In genomic region chr16:53756329-53756996, GRCh38 we compare ENCODE assay signal across 11 cellular contexts. TPM values are rescaled to one million over a fixed set of nuclear protein-coding genes. Genes with fewer than 3 reads are reported as not detected.
A peak's percentile ranks its signal among the peaks of the same experiment; 100 is the strongest.
DNase-seq lines count a peak whose midpoint lies in the region; FAIRE-seq and TF ChIP-seq lines count a peak whose summit lies in the region.
"Had no signal": no experiment of that assay in that cellular context is flagged by ENCODE, and none has a peak within 500 bp of the region (broad histone marks: within the 10 kb centered on the region; RNA-seq: fewer than 3 reads in every experiment).

No MANE protein-coding gene starts in this region.

- FAIRE-seq in RCC 7860 (lab: Jason Lieb, UNC) = peak; percentile 96
- FAIRE-seq in small intestine (lab: Jason Lieb, UNC) = no peak

- no peak overlapping the region for H3K4me3 ChIP-seq in hepatocyte
- H3K4me3 ChIP-seq in small intestine (ENCODE audit: low read depth in 1 of 2, low read length in 2 of 2) = no peak overlapping the region
- H3K4me3 ChIP-seq in testis = no peak overlapping the region

- peak overlapping the region; percentile 50 for H3K4me2 ChIP-seq in hepatocyte

- H3K27me3 ChIP-seq in hepatocyte = no peaks in the 10 kb centered on the region
- no peaks in the 10 kb centered on the region for H3K27me3 ChIP-seq in small intestine (ENCODE audit: control insufficient read depth in 2 of 2, insufficient read depth in 2 of 2, low read length in 2 of 2)
- H3K27me3 ChIP-seq in testis = no peaks in the 10 kb centered on the region

- H3K79me2 ChIP-seq in hepatocyte = peaks cover 70% of the 10 kb centered on the region

- H3K27ac ChIP-seq in hepatocyte (peak overlapping the region; percentile 38), small intestine (ENCODE audit: low read depth in 1 of 2, low read length in 1 of 2) (no peak overlapping the region), testis (peak overlapping the region in 1 of 2 donors; percentile 37)
- H3K27ac ChIP-seq: parathyroid adenoma had no signal

- 42% methylated on average over 4 of the region's 4 CpGs for WGBS in hepatocyte (ENCODE audit: low lambda C conversion rate, missing lambda C conversion rate)
- 22 to 42% (median 32%) methylated on average over 4 of the region's 4 CpGs for WGBS in small intestine, 3 donors
- WGBS in testis, 2 donors = 42 to 52% methylated on average over 4 of the region's 4 CpGs

- POLR2A ChIA-PET in HEK293T (lab: Yijun Ruan, JAX) = interaction anchor here (0.9 kb wide), 1 partner anchor 53 kb away, joined by 3 read pairs; the partner anchor contains the start of genes FTO and RPGRIP1L

- CTCF ChIA-PET in HEK293T (lab: Yijun Ruan, JAX) = interaction anchor here (1.4 kb wide), 1 partner anchor 207 kb away, joined by 3 read pairs; no protein-coding TSS in a partner anchor

- intact Hi-C loops in testis (cut with DNase I; ENCODE audit: low total_unique reads) = no loop called here

- TF ChIP-seq POLR2A in testis (IDR thresholded peaks at IDR 0.05) = no peak

- H3K9me2 ChIP-seq in hepatocyte (replicated peaks; ENCODE audit: insufficient read depth) = no peaks in the 10 kb centered on the region

- H4K20me1 ChIP-seq in hepatocyte (ENCODE audit: insufficient read depth, poor library complexity, severe bottlenecking) = no peaks in the 10 kb centered on the region

- DNase-seq in HEK293T (ENCODE audit: extremely low spot score) = no peak
- peak; percentile 72 for DNase-seq in RCC 7860 (ENCODE audit: low spot score)
- no peak for DNase-seq in hepatocyte (ENCODE audit: low spot score)
- DNase-seq in small intestine = peak; percentile 56
- no peak for DNase-seq in EL
- no peak for DNase-seq in testis
- no peak for DNase-seq in AG08395 (ENCODE audit: low spot score)
- no peak for DNase-seq in dedifferentiated amniotic fluid mesenchymal stem cell (ENCODE audit: extremely low spot score)
- DNase-seq: activated naive CD4-positive, alpha-beta T cell treated with Interleukin-2 at 50 U/mL for 16 hours; MM.1S had no signal

- H3K4me1 ChIP-seq in hepatocyte (ENCODE audit: insufficient read depth) = peaks cover 32% of the 10 kb centered on the region
- peaks cover 0 to 22% of the 10 kb centered on the region in 2 donors for H3K4me1 ChIP-seq in small intestine (ENCODE audit: control insufficient read depth in 2 of 2, insufficient read depth in 1 of 2, low read depth in 1 of 2, low read length in 1 of 2)
- peaks cover 10% of the 10 kb centered on the region for H3K4me1 ChIP-seq in testis

- TF ChIP-seq CTCF in hepatocyte (IDR thresholded peaks at IDR 0.05; ENCODE audit: poor library complexity) (no peak), testis (IDR thresholded peaks at IDR 0.05) (no peak)

- H2AFZ ChIP-seq in hepatocyte = no peak overlapping the region
- H2AFZ ChIP-seq: parathyroid adenoma had no signal

- no peaks in the 10 kb centered on the region for H3K9me3 ChIP-seq in hepatocyte (ENCODE audit: low read depth)
- no peaks in the 10 kb centered on the region for H3K9me3 ChIP-seq in small intestine (ENCODE audit: control insufficient read depth, low read depth)
- no peaks in the 10 kb centered on the region for H3K9me3 ChIP-seq in testis

- H3K36me3 ChIP-seq in hepatocyte (replicated peaks; ENCODE audit: insufficient read depth, low read depth) (no peaks in the 10 kb centered on the region), small intestine (ENCODE audit: control insufficient read depth in 2 of 2, insufficient read depth in 2 of 2, low read length in 2 of 2) (no peaks in the 10 kb centered on the region), testis (ENCODE audit: low read depth, missing control alignments) (no peaks in the 10 kb centered on the region)

TF ChIP-seq in HEK293T, 16 proteins besides CTCF, POLR2A, EP300 and RAD21:
- no peak for TF ChIP-seq SUZ12 (IDR thresholded peaks at IDR 0.05)
- TF ChIP-seq, protein P1, sequence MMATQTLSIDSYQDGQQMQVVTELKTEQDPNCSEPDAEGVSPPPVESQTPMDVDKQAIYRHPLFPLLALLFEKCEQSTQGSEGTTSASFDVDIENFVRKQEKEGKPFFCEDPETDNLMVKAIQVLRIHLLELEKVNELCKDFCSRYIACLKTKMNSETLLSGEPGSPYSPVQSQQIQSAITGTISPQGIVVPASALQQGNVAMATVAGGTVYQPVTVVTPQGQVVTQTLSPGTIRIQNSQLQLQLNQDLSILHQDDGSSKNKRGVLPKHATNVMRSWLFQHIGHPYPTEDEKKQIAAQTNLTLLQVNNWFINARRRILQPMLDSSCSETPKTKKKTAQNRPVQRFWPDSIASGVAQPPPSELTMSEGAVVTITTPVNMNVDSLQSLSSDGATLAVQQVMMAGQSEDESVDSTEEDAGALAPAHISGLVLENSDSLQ (IDR thresholded peaks at IDR 0.05) = 0 out of 2 replicates have a peak, but pooled peaks have one; percentile 31

RNA-seq across cellular contexts. Expression of gene FTO, which starts 52.5 kb away (rescaled TPM):
- 65.3 and 77.7 TPM in 2 replicates for total RNA-seq in hepatocyte
- 37.9 and 46.8 TPM in 2 replicates for polyA plus RNA-seq in hepatocyte
- polyA plus RNA-seq in small intestine = 10 to 100 TPM in 1 of 3 donors, 1 to 10 TPM in 2; 5.4 to 18.4 (median 5.9) TPM
- total RNA-seq in testis = 10 to 100 TPM; 50.3 to 64.7 TPM
- 32.4 TPM for polyA plus RNA-seq in testis (ENCODE audit: insufficient read depth, low read depth, low replicate concordance)

RNA-seq across cellular contexts. Expression of gene RPGRIP1L, which starts 52.8 kb away (rescaled TPM):
- 6.9 and 9.5 TPM in 2 replicates for total RNA-seq in hepatocyte
- 5.8 and 6.5 TPM in 2 replicates for polyA plus RNA-seq in hepatocyte
- 1 to 10 TPM in 1 of 3 donors, under 1 TPM in 2; under 0.01 to 1.5 (median 0.54) TPM for polyA plus RNA-seq in small intestine
- total RNA-seq in testis = 10 to 100 TPM; 22.0 to 37.4 TPM
- 23.0 TPM for polyA plus RNA-seq in testis (ENCODE audit: insufficient read depth, low read depth, low replicate concordance)

Comparison
In these comparisons a context has a peak if more than half of its experiments do, and no peak if none do; other contexts are left out.
1. DNase-seq: peak in RCC 7860 (single experiment) and small intestine (single experiment); none in HEK293T (single experiment), hepatocyte (single experiment), EL (single experiment), testis (single experiment), AG08395 (single experiment) and dedifferentiated amniotic fluid mesenchymal stem cell (single experiment).